ENCODE assay signal across 1 cellular context in the genomic region with DNA sequence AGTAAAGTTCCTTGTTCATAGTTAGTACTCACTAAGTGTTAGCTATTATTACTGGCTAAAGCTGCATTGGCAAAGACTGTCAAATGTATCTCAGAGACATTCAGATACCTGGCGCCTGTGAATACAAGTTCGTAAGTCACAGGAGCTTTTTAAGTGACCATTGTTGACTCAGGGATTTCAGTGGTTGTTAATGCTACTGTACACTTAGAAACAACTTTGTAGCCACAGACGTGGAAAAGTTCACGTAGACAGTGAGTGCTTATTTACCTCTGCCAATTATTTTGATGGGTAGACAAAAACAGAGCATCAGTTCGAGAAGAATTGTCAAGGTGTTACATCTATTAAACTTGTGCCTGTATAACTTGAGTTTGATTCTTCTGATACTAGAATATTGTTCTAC.
TF ChIP-seq lines count a peak whose summit lies in the region.

No MANE protein-coding gene starts in this region.

TF ChIP-seq in GM23338, 12 proteins besides CTCF, POLR2A, EP300 and RAD21 (continued from another document):
- TF ChIP-seq, protein P1, sequence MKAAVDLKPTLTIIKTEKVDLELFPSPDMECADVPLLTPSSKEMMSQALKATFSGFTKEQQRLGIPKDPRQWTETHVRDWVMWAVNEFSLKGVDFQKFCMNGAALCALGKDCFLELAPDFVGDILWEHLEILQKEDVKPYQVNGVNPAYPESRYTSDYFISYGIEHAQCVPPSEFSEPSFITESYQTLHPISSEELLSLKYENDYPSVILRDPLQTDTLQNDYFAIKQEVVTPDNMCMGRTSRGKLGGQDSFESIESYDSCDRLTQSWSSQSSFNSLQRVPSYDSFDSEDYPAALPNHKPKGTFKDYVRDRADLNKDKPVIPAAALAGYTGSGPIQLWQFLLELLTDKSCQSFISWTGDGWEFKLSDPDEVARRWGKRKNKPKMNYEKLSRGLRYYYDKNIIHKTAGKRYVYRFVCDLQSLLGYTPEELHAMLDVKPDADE (IDR thresholded peaks at IDR 0.05): no peak
- TF ChIP-seq STAT1 (IDR thresholded peaks at IDR 0.05; ENCODE audit: unreplicated experiment) (no peak), ZNF331 (CRISPR knock-in tag; IDR thresholded peaks at IDR 0.05; ENCODE audit: low read depth) (no peak), CREB1 (CRISPR knock-in tag; IDR thresholded peaks at IDR 0.05; ENCODE audit: low read depth) (no peak), NANOG (IDR thresholded peaks at IDR 0.05; ENCODE audit: borderline replicate concordance) (no peak), ZNF462 (CRISPR knock-in tag; IDR thresholded peaks at IDR 0.05) (no peak), POLR2AphosphoS5 (IDR thresholded peaks at IDR 0.05; ENCODE audit: low read depth) (no peak)
